In genomic region chr10:101839421-101840063, GRCh38 we compare ENCODE assay signal across 8 cellular contexts. TPM values are rescaled to one million over a fixed set of nuclear protein-coding genes. Genes with fewer than 3 reads are reported as not detected.
DNase-seq lines count a peak whose midpoint lies in the region; ATAC-seq and TF ChIP-seq lines count a peak whose summit lies in the region.

No MANE protein-coding gene starts in this region.

- BruUV-seq in HCT116 (replicated peaks; lab: Mats Ljungman, UMichigan): no TSS peak

- peak overlapping the region; percentile 95 for H3K4me2 ChIP-seq in HCT116 (ENCODE audit: low read length)

- ATAC-seq in HCT116: peak; percentile 78
- ATAC-seq in activated B cell treated with CpG ODN at 0.5 μM for 24 hours (ENCODE audit: low read depth): peak; percentile 59

- DNase-seq in AG04450 (ENCODE audit: low read depth, low spot score) (no peak), HCT116 (ENCODE audit: low read depth, low spot score) (peak; percentile 38), activated B cell treated with CpG ODN at 0.5 μM for 24 hours (peak; percentile 73), choroid plexus epithelial cell (ENCODE audit: low read depth) (peak; percentile 36), left kidney (ENCODE audit: low read depth, low spot score) (peak; percentile 62), middle frontal gyrus (ENCODE audit: extremely low spot score, low spot score) (no peak), NOMO-1 (lab: John Stamatoyannopoulos, UW; ENCODE audit: unreplicated experiment in 2 of 2) (no peak)
- DNase-seq in stimulated activated CD8-positive, alpha-beta memory T cell treated with anti-CD3 and anti-CD28 coated beads, Interleukin-12 subunit alpha, Interleukin-12 subunit beta, amount 100 ng/mL, for 4 hours (ENCODE audit: low read depth): peak; percentile 49

- no peaks in the 10 kb centered on the region for H3K79me2 ChIP-seq in HCT116 (ENCODE audit: insufficient read depth, low read length)

- H3K4me1 Mint-ChIP-seq in activated B cell treated with CpG ODN at 0.5 μM for 24 hours: peaks cover 64% of the 10 kb centered on the region

- peak overlapping the region; percentile 88 for H3K4me3 Mint-ChIP-seq in activated B cell treated with CpG ODN at 0.5 μM for 24 hours

- H3K4me1 ChIP-seq in HCT116 (ENCODE audit: control insufficient read depth in 1 of 2, insufficient read depth in 2 of 2, low read length in 2 of 2): peaks cover 14 to 43% of the 10 kb centered on the region in 2 experiments

- no peaks in the 10 kb centered on the region for H3K9me2 ChIP-seq in HCT116 (ENCODE audit: insufficient read depth)

- H3K27me3 ChIP-seq in AG04450 (ENCODE audit: control insufficient read depth, insufficient read depth, low read length): peaks cover 2% of the 10 kb centered on the region
- H3K27me3 ChIP-seq in HCT116 (ENCODE audit: insufficient read depth, low read length): no peaks in the 10 kb centered on the region

- H3K9me3 ChIP-seq in AG04450 (ENCODE audit: control insufficient read depth, insufficient read depth, low read length) (no peaks in the 10 kb centered on the region), HCT116 (ENCODE audit: control insufficient read depth in 1 of 2, insufficient read depth in 1 of 2, low read depth in 1 of 2, low read length in 2 of 2) (no peaks in the 10 kb centered on the region)

- no peaks in the 10 kb centered on the region for H3K36me3 ChIP-seq in HCT116 (ENCODE audit: control insufficient read depth in 1 of 2, insufficient read depth in 2 of 2, low read length in 2 of 2)

- POLR2A ChIA-PET in AG04450 (lab: Yijun Ruan, JAX) (interaction anchor here (0.7 to 3.2 kb wide), 4 partner anchors 9 to 43 kb away, joined by 3 to 17 read pairs (median 6); partner anchors contain the start of gene OGA), HCT116 (lab: Charles Lee) (interaction anchor here (0.6 to 3.0 kb wide), 4 partner anchors 21 to 283 kb away, joined by 3 to 21 read pairs (median 6); partner anchors contain the start of gene OGA), activated B cell treated with CpG ODN at 0.5 μM for 24 hours (lab: Charles Lee) (interaction anchor here (0.5 to 5.2 kb wide), 10 partner anchors 17 to 228 kb away, joined by 3 to 100 read pairs (median 5); partner anchors contain the start of gene OGA)

- peaks cover 2% of the 10 kb centered on the region for H3K36me3 Mint-ChIP-seq in activated B cell treated with CpG ODN at 0.5 μM for 24 hours (ENCODE audit: low read depth)

- CTCF ChIA-PET in AG04450 (lab: Charles Lee): interaction anchor here (0.6 to 6.3 kb wide), 20 partner anchors 11 to 327 kb away, joined by 3 to 256 read pairs (median 9); partner anchors contain the start of gene OGA
- CTCF ChIA-PET in HCT116 (lab: Charles Lee): interaction anchor here (0.6 to 5.9 kb wide), 28 partner anchors 9 to 842 kb away, joined by 3 to 267 read pairs (median 10); no protein-coding TSS in a partner anchor
- CTCF ChIA-PET in activated B cell treated with CpG ODN at 0.5 μM for 24 hours (lab: Charles Lee): interaction anchor here (0.6 to 12.5 kb wide), 19 partner anchors 12 to 231 kb away, joined by 3 to 372 read pairs (median 6); partner anchors contain the start of genes ARMH3, HPS6, NPM3 and OGA

- intact Hi-C loops in HCT116 (cut with micrococcal nuclease): loop anchor here (1.0 to 5.0 kb wide), 4 partner anchors 171 to 627 kb away; partner anchors contain the start of gene ARMH3
- intact Hi-C loops in activated B cell treated with CpG ODN at 0.5 μM for 24 hours (cut with micrococcal nuclease): loop anchor here (1.0 to 5.0 kb wide), 9 partner anchors 8 to 663 kb away; partner anchors contain the start of genes ACTR1A, HPS6 and SUFU

- H3K4me3 ChIP-seq in AG04450 (ENCODE audit: low read depth, low read length): peak overlapping the region; percentile 44
- H3K4me3 ChIP-seq in HCT116 (replicated peaks in 1 of 2; ENCODE audit: low read depth in 1 of 2, low read length in 2 of 2): peak overlapping the region; percentile 48 to 60
- H3K4me3 ChIP-seq in choroid plexus epithelial cell (ENCODE audit: low read depth, low read length): peak overlapping the region; percentile 46

- RAD21 ChIA-PET in HCT116 (lab: Charles Lee; ENCODE audit: low non-redundant PET in 1 of 2, low total read pairs in 2 of 2, uncharacterized antibody in 2 of 2, unreplicated experiment in 2 of 2): interaction anchor here (0.6 to 3.6 kb wide), 10 partner anchors 21 to 312 kb away, joined by 3 to 50 read pairs (median 6); partner anchors contain the start of gene OGA (in 2 of the 2)

- no peaks in the 10 kb centered on the region for H3K27me3 Mint-ChIP-seq in activated B cell treated with CpG ODN at 0.5 μM for 24 hours

- peak; percentile 70 for TF ChIP-seq POLR2A in HCT116 (IDR thresholded peaks at IDR 0.05; ENCODE audit: borderline replicate concordance, extremely low read depth, insufficient read depth, insufficient read length)

- TF ChIP-seq CTCF in AG04450 (IDR thresholded peaks at IDR 0.05; ENCODE audit: low read depth, low read length) (no peak), HCT116 (IDR thresholded peaks at IDR 0.05 in 2 of 3, conservative IDR thresholded peaks at IDR 0.05 in 1 of 3; ENCODE audit: borderline replicate concordance in 1 of 3, insufficient read depth in 1 of 3, low read depth in 2 of 3, low read length in 2 of 3) (no peak), activated B cell treated with CpG ODN at 0.5 μM for 24 hours (IDR thresholded peaks at IDR 0.05) (no peak), choroid plexus epithelial cell (conservative IDR thresholded peaks at IDR 0.05; ENCODE audit: low read depth, low read length) (no peak)

- no peaks in the 10 kb centered on the region for H3K9me3 Mint-ChIP-seq in activated B cell treated with CpG ODN at 0.5 μM for 24 hours

- no peak for TF ChIP-seq RAD21 in HCT116 (IDR thresholded peaks at IDR 0.05; ENCODE audit: low read depth)

- H3K9ac ChIP-seq in HCT116 (ENCODE audit: low read length): peak overlapping the region; percentile 69

- H2AFZ ChIP-seq in HCT116 (ENCODE audit: low read depth, low read length, poor library complexity, severe bottlenecking): no peak overlapping the region

- no peak overlapping the region for H3K27ac ChIP-seq in AG04450 (ENCODE audit: low read depth, low read length)
- peak overlapping the region; percentile 4 for H3K27ac ChIP-seq in HCT116 (ENCODE audit: low read depth, low read length)

- H4K20me1 ChIP-seq in HCT116 (ENCODE audit: insufficient read depth): no peaks in the 10 kb centered on the region

- H3K27ac Mint-ChIP-seq in activated B cell treated with CpG ODN at 0.5 μM for 24 hours: no peak overlapping the region

TF ChIP-seq in HCT116, 20 proteins besides CTCF, POLR2A, EP300 and RAD21:
- no peak for TF ChIP-seq ZBTB33 (IDR thresholded peaks at IDR 0.05; ENCODE audit: extremely low read depth, insufficient replicate concordance, low read length)
- no peak for TF ChIP-seq ZNF274 (IDR thresholded peaks at IDR 0.05; ENCODE audit: low read depth, low read length)
- peak; percentile 18; the same call in 1 of the 2 replicates for TF ChIP-seq ZFX (IDR thresholded peaks at IDR 0.05)
- no peak for TF ChIP-seq EZH2phosphoT487 (IDR thresholded peaks at IDR 0.05; ENCODE audit: borderline replicate concordance)
- peak; percentile 50; the same call in 1 of the 2 replicates for TF ChIP-seq POLR2AphosphoS5 (IDR thresholded peaks at IDR 0.05; ENCODE audit: low read depth, low read length)
- no peak for TF ChIP-seq FOSL1 (IDR thresholded peaks at IDR 0.05; ENCODE audit: low read depth)
- peak; percentile 18 for TF ChIP-seq TCF7L2 (IDR thresholded peaks at IDR 0.05; ENCODE audit: borderline replicate concordance, extremely low read depth, insufficient read depth, insufficient read length)
- TF ChIP-seq EGR1 (IDR thresholded peaks at IDR 0.05; ENCODE audit: low read depth): no peak

RNA-seq across cellular contexts. Expression of gene KCNIP2, which starts 4.1 kb away (rescaled TPM):
- polyA plus RNA-seq in AG04450 (2011; rRNA removed): 0.40 and 0.61 TPM in 2 replicates
- 0.74 and 1.1 TPM in 2 replicates for polyA minus RNA-seq in AG04450 (2011; rRNA and poly(A)+ RNA removed)
- total RNA-seq in HCT116 (2021; ENCODE audit: unreplicated experiment) (8.5 TPM), activated B cell treated with CpG ODN at 0.5 μM for 24 hours (7.0 and 7.1 TPM in 2 replicates)
- polyA plus RNA-seq in HCT116 (2012): 2.1 and 3.1 TPM in 2 replicates

RNA-seq across cellular contexts. Expression of gene OGA, which starts 21.3 kb away (rescaled TPM):
- 71.9 and 82.6 TPM in 2 replicates for polyA plus RNA-seq in AG04450 (2011; rRNA removed)
- polyA minus RNA-seq in AG04450 (2011; rRNA and poly(A)+ RNA removed): 39.5 and 61.5 TPM in 2 replicates
- total RNA-seq in HCT116 (2021; ENCODE audit: unreplicated experiment) (127 TPM), activated B cell treated with CpG ODN at 0.5 μM for 24 hours (209 and 271 TPM in 2 replicates)
- polyA plus RNA-seq in HCT116 (2012): 62.7 and 71.3 TPM in 2 replicates

RNA-seq across cellular contexts. Expression of gene NPM3, which starts 56.3 kb away (rescaled TPM):
- polyA plus RNA-seq in AG04450 (2011; rRNA removed): 31.5 and 41.5 TPM in 2 replicates
- 37.4 and 47.6 TPM in 2 replicates for polyA minus RNA-seq in AG04450 (2011; rRNA and poly(A)+ RNA removed)
- total RNA-seq in HCT116 (2021; ENCODE audit: unreplicated experiment): 267 TPM
- polyA plus RNA-seq in HCT116 (2012): 244 and 258 TPM in 2 replicates
- 48.1 and 60.7 TPM in 2 replicates for total RNA-seq in activated B cell treated with CpG ODN at 0.5 μM for 24 hours

Comparison
In these comparisons a context has a peak if more than half of its experiments do, and no peak if none do; other contexts are left out.
1. DNase-seq: peak in HCT116 (single experiment), activated B cell treated with CpG ODN at 0.5 μM for 24 hours (single experiment), choroid plexus epithelial cell (single experiment), left kidney (single experiment) and stimulated activated CD8-positive, alpha-beta memory T cell treated with anti-CD3 and anti-CD28 coated beads, Interleukin-12 subunit alpha, Interleukin-12 subunit beta, amount 100 ng/mL, for 4 hours (single experiment); none in AG04450 (single experiment), middle frontal gyrus (single experiment) and NOMO-1 (0 of 2).
2. Peak in every context shown above with its lines, with median percentiles within 50 percentile points of each other: H3K4me3 ChIP-seq.